ENCODE assay signal across 1 cellular context in the genomic region with DNA sequence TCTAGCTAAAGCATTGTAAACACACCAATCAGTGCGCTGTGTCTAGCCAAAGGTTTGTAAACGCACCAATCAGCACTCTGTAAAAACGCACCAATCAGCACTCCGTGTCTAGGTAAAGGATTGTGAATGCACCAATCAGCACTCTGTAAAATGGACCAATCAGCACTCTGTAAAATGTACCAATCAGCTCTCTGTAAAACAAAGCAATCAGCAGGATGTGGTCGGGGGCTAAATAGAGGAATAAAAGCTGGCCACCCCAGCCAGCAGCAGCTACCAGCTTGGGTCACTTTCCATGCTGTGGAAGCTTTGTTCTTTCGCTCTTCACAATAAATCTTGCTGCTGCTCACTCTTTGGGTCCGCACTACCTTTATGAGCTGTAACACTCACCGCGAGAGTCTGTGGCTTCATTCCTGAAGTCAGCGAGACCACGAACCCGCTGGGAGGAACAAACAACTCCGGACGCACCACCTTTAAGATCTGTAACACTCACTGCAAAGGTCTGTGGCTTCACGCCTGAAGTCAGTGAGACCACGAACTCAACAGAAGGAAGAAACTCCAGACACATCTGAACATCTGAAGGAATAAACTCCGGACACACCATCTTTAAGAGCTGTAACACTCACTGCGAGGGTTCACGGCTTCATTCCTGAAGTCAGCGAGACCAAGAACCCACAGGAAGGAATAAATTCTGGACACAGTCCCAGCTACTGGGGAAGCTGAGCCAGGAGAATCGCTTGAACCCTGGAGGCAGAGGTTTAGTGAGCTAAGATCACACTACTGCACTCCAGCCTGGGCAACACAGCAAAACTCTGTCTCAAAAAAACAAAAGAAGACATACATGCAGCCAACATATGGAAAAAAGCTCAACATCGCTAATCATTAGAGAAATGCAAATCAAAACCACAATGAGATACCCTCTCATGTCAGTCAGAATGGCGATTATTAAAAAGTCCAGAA. TPM values are rescaled to one million over a fixed set of nuclear protein-coding genes. Genes with fewer than 3 reads are reported as not detected.
"Had no signal": no experiment of that assay in that cellular context is flagged by ENCODE, and none has a peak within 500 bp of the region (broad histone marks: within the 10 kb centered on the region; RNA-seq: fewer than 3 reads in every experiment).

No MANE protein-coding gene starts in this region.

RNA-seq across cellular contexts. Expression of gene SPSB4, which starts 33.5 kb away (rescaled TPM):
- total RNA-seq: T-helper 2 cell treated with Interferon-gamma antibody and Interleukin-4, amounts not matched to agents 100 ng/mL and 5 ng/mL, for 36 hours had no signal
